Comparison of ENCODE assay signal across 20 cellular contexts in genomic region chrX:114087543-114087942, GRCh38.
"Had no signal": no experiment of that assay in that cellular context is flagged by ENCODE, and none has a peak within 500 bp of the region (broad histone marks: within the 10 kb centered on the region; RNA-seq: fewer than 3 reads in every experiment).

No MANE protein-coding gene starts in this region.

- H3K36me3 ChIP-seq: MG63 had no signal

- H3K9me3 ChIP-seq: MG63, SK-N-SH had no signal

- H3K4me2 ChIP-seq: SK-N-SH had no signal

- DNase-seq: Karpas-422, KG1, MG63, NCI-H1092 treated with DMSO at 0.1 percent for 48 hours, NCI-H1436, NCI-H187, NCI-H2029, NCI-H2081 treated with DMSO at 0.1 percent for 48 hours, NCI-H2171, NCI-H226, NCI-H446, NCI-H510A, NCI-H524 treated with DMSO at 0.1 percent for 48 hours, NCI-H69, NCI-H774, SHP77, SK-N-SH had no signal

- H3K9ac ChIP-seq: SK-N-SH had no signal

- H3K27ac ChIP-seq: HL-60, RWPE1 had no signal

- H3K4me3 ChIP-seq: MG63 had no signal

- ATAC-seq: Panc1 had no signal

- H3K27me3 ChIP-seq: MG63 had no signal
